In genomic region chr19:56066152-56067023, GRCh38 we compare ENCODE assay signal across 8 cellular contexts. TPM values are rescaled to one million over a fixed set of nuclear protein-coding genes. Genes with fewer than 3 reads are reported as not detected.
A peak's percentile ranks its signal among the peaks of the same experiment; 100 is the strongest.
DNase-seq lines count a peak whose midpoint lies in the region; ATAC-seq and TF ChIP-seq lines count a peak whose summit lies in the region.

No MANE protein-coding gene starts in this region.

- H3K27me3 ChIP-seq in Loucy (ENCODE audit: insufficient read depth, low read length, poor library complexity, severe bottlenecking) (no peaks in the 10 kb centered on the region), ascending aorta (no peaks in the 10 kb centered on the region), iPS DF 6.9 (ENCODE audit: control insufficient read depth, insufficient read depth, low read length) (no peaks in the 10 kb centered on the region), smooth muscle cell (ENCODE audit: low read depth) (no peaks in the 10 kb centered on the region)

- H3K9ac ChIP-seq in Loucy (ENCODE audit: low read depth, low read length, poor library complexity, severe bottlenecking) (peak overlapping the region; percentile 30), smooth muscle cell (ENCODE audit: low read depth) (no peak overlapping the region)

- H3K27ac ChIP-seq in ascending aorta (no peak overlapping the region), iPS DF 6.9 (ENCODE audit: low read length) (no peak overlapping the region), smooth muscle cell (ENCODE audit: low read depth) (no peak overlapping the region)

- no peaks in the 10 kb centered on the region for H3K4me1 ChIP-seq in Loucy (ENCODE audit: insufficient read depth, low read length, poor library complexity, severe bottlenecking)
- H3K4me1 ChIP-seq in ascending aorta, result peaks cover 0 to 6% of the 10 kb centered on the region in 2 donors
- no peaks in the 10 kb centered on the region for H3K4me1 ChIP-seq in iPS DF 6.9 (ENCODE audit: control insufficient read depth, insufficient read depth, low read length)
- H3K4me1 ChIP-seq in smooth muscle cell (ENCODE audit: low read depth), result no peaks in the 10 kb centered on the region

- DNase-seq in NCI-H510A treated with DMSO at 0.1 percent for 48 hours (lab: John Stamatoyannopoulos, UW) (peak; percentile 22), NCI-H510A (lab: John Stamatoyannopoulos, UW) (no peak), T-helper 17 cell (peak; percentile 43 to 51 (median 43)), ascending aorta (ENCODE audit: low spot score in 2 of 2) (peak in 1 of 2 donors; percentile 70), iPS DF 6.9 (ENCODE audit: low read depth, low spot score) (no peak), smooth muscle cell (lab: John Stamatoyannopoulos, UW; ENCODE audit: unreplicated experiment) (peak; percentile 12)

- H3K27me3 Mint-ChIP-seq in T-helper 17 cell, result peaks cover 53% of the 10 kb centered on the region

- H2AFZ ChIP-seq in Loucy (ENCODE audit: low read length) (peak overlapping the region; percentile 96), smooth muscle cell (ENCODE audit: low read depth) (no peak overlapping the region)

- H3K79me2 ChIP-seq in Loucy (ENCODE audit: insufficient read depth, low read length) (no peaks in the 10 kb centered on the region), smooth muscle cell (ENCODE audit: low read depth) (no peaks in the 10 kb centered on the region)

- TF ChIP-seq CTCF in Loucy (conservative IDR thresholded peaks at IDR 0.05; ENCODE audit: low read length) (peak; percentile 95), ascending aorta (IDR thresholded peaks at IDR 0.05) (peak; percentile 61 to 90 (median 85)), smooth muscle cell (IDR thresholded peaks at IDR 0.05; ENCODE audit: borderline replicate concordance, insufficient read depth, poor library complexity, severe bottlenecking) (peak; percentile 79)

- H4K20me1 ChIP-seq in Loucy (ENCODE audit: insufficient read depth, low read length, poor library complexity, severe bottlenecking) (no peaks in the 10 kb centered on the region), smooth muscle cell (ENCODE audit: low read depth) (no peaks in the 10 kb centered on the region)

- no CpG with 5 or more reads among the region's 39 CpGs for WGBS in iPS DF 6.9 (ENCODE audit: insufficient coverage, insufficient read length)
- WGBS in smooth muscle cell (ENCODE audit: low lambda C conversion rate), result 14% methylated on average over 39 of the region's 39 CpGs

- H3K4me2 ChIP-seq in Loucy (ENCODE audit: low read depth, low read length, poor library complexity, severe bottlenecking), result peak overlapping the region; percentile 68
- peak overlapping the region; percentile 76 for H3K4me2 ChIP-seq in smooth muscle cell

- ATAC-seq in T-helper 17 cell (peak; percentile 67), GM18858 (IDR thresholded peaks at IDR 0.05; ENCODE audit: unreplicated experiment) (no peak)

- peak overlapping the region; percentile 73 for H3K4me3 ChIP-seq in Loucy (ENCODE audit: low read length, poor library complexity, severe bottlenecking)
- peak overlapping the region in 1 of 2 donors; percentile 38 for H3K4me3 ChIP-seq in ascending aorta
- H3K4me3 ChIP-seq in iPS DF 6.9 (ENCODE audit: low read length), result peak overlapping the region; percentile 1; the same call in 1 of the 2 replicates
- peak overlapping the region; percentile 34 for H3K4me3 ChIP-seq in smooth muscle cell

- peak overlapping the region; percentile 57 for H3K4me3 Mint-ChIP-seq in T-helper 17 cell

- H3K4me1 Mint-ChIP-seq in T-helper 17 cell, result peaks cover 11% of the 10 kb centered on the region

- no peaks in the 10 kb centered on the region for H3K9me2 ChIP-seq in Loucy (replicated peaks; ENCODE audit: low read depth, low read length)

- no peaks in the 10 kb centered on the region for H3K36me3 ChIP-seq in Loucy (ENCODE audit: insufficient read depth, low read length)
- no peaks in the 10 kb centered on the region for H3K36me3 ChIP-seq in ascending aorta
- H3K36me3 ChIP-seq in iPS DF 6.9 (ENCODE audit: control insufficient read depth, insufficient read depth, low read length), result no peaks in the 10 kb centered on the region
- no peaks in the 10 kb centered on the region for H3K36me3 ChIP-seq in smooth muscle cell (ENCODE audit: low read depth)

- H3K27ac Mint-ChIP-seq in T-helper 17 cell, result no peak overlapping the region

- H3K36me3 Mint-ChIP-seq in T-helper 17 cell (ENCODE audit: low read depth), result peaks cover 2% of the 10 kb centered on the region

- H3F3A ChIP-seq in Loucy (ENCODE audit: low read depth), result no peaks in the 10 kb centered on the region
- H3F3A ChIP-seq in smooth muscle cell (ENCODE audit: low read depth), result no peaks in the 10 kb centered on the region

- intact Hi-C loops in ascending aorta (cut with DNase I), result loop anchor here (1.0 kb wide), 1 partner anchor 284 kb away; no protein-coding TSS in a partner anchor

- H3K9me3 ChIP-seq in Loucy (ENCODE audit: insufficient read depth, low read depth, low read length) (no peaks in the 10 kb centered on the region), T-helper 17 cell (ENCODE audit: control insufficient read depth, low read length, poor library complexity, severe bottlenecking) (no peaks in the 10 kb centered on the region), ascending aorta (no peaks in the 10 kb centered on the region), iPS DF 6.9 (ENCODE audit: control insufficient read depth, insufficient read depth, low read length) (peaks cover 3% of the 10 kb centered on the region; the same call in 1 of the 2 replicates), smooth muscle cell (replicated peaks; ENCODE audit: low read depth) (no peaks in the 10 kb centered on the region)

RNA-seq across cellular contexts. Expression of gene ZNF787, which starts 54.7 kb away (rescaled TPM):
- total RNA-seq in T-helper 17 cell, result 10 to 100 TPM; 17.2 to 22.2 TPM
- 18.1 TPM for total RNA-seq in ascending aorta
- 7.4 and 10.0 TPM in 2 replicates for total RNA-seq in smooth muscle cell
- 20.3 and 22.8 TPM in 2 replicates for polyA plus RNA-seq in smooth muscle cell

Comparison
In these comparisons a context has a peak if more than half of its experiments do, and no peak if none do; other contexts are left out.
1. DNase-seq: peak in NCI-H510A treated with DMSO at 0.1 percent for 48 hours (single experiment), T-helper 17 cell (3 of 3) and smooth muscle cell (single experiment); none in NCI-H510A (single experiment) and iPS DF 6.9 (single experiment).
2. Peak in every context shown above with its lines, with median percentiles within 50 percentile points of each other: CTCF ChIP-seq.